In genomic region chr6:27374824-27375612, GRCh38 we compare ENCODE assay signal across 8 cellular contexts. TPM values are rescaled to one million over a fixed set of nuclear protein-coding genes. Genes with fewer than 3 reads are reported as not detected.
A peak's percentile ranks its signal among the peaks of the same experiment; 100 is the strongest.
DNase-seq lines count a peak whose midpoint lies in the region; ATAC-seq and TF ChIP-seq lines count a peak whose summit lies in the region.

No MANE protein-coding gene starts in this region.

- H3K4me3 ChIP-seq in esophagus muscularis mucosa, result peak overlapping the region; percentile 56 to 84 (median 75)

- no peaks in the 10 kb centered on the region for H3K9me3 ChIP-seq in esophagus muscularis mucosa

- ATAC-seq in HG02571 (IDR thresholded peaks at IDR 0.05; ENCODE audit: unreplicated experiment), result peak; percentile 65
- ATAC-seq in activated T-cell treated with anti-CD3 and anti-CD28 coated beads, Interleukin-2, amount 50 U/mL, for 4 hours, result peak; percentile 99 to 100
- ATAC-seq in GM19023 (IDR thresholded peaks at IDR 0.05; ENCODE audit: unreplicated experiment), result no peak

- peaks cover 6 to 36% (median 23%) of the 10 kb centered on the region in 7 donors for H3K9me3 Mint-ChIP-seq in CD14-positive monocyte
- H3K9me3 Mint-ChIP-seq in activated T-cell treated with anti-CD3 and anti-CD28 coated beads, Interleukin-2, amount 50 U/mL, for 4 hours, result no peaks in the 10 kb centered on the region

- H3K4me1 ChIP-seq in esophagus muscularis mucosa, result peaks cover 3 to 19% (median 16%) of the 10 kb centered on the region in 4 donors

- H3K36me3 Mint-ChIP-seq in CD14-positive monocyte, result peaks cover 0 to 4% of the 10 kb centered on the region in 2 donors
- peaks cover 5% of the 10 kb centered on the region for H3K36me3 Mint-ChIP-seq in activated T-cell treated with anti-CD3 and anti-CD28 coated beads, Interleukin-2, amount 50 U/mL, for 4 hours (ENCODE audit: insufficient read depth)

- H3K36me3 ChIP-seq in esophagus muscularis mucosa, result no peaks in the 10 kb centered on the region

- DNase-seq in CD14-positive monocyte (ENCODE audit: low spot score) (no peak), NCI-H774 (lab: John Stamatoyannopoulos, UW) (peak; percentile 86), esophagus muscularis mucosa (ENCODE audit: extremely low spot score) (peak; percentile 94), mucosa of gallbladder (ENCODE audit: low spot score) (peak; percentile 72)
- peak; percentile 66 for DNase-seq in activated T-cell treated with anti-CD3 and anti-CD28 coated beads, Interleukin-2, amount 50 U/mL, for 4 hours
- DNase-seq in stimulated activated CD8-positive, alpha-beta memory T cell treated with anti-CD3 and anti-CD28 coated beads, Interleukin-2, amount 100 ng/mL, for 48 hours (ENCODE audit: low read depth in 2 of 2), result peak; percentile 44 to 65

- H3K4me1 Mint-ChIP-seq in CD14-positive monocyte, result peaks cover 17% of the 10 kb centered on the region
- H3K4me1 Mint-ChIP-seq in activated T-cell treated with anti-CD3 and anti-CD28 coated beads, Interleukin-2, amount 50 U/mL, for 4 hours (ENCODE audit: low read depth), result peaks cover 20% of the 10 kb centered on the region

- TF ChIP-seq CTCF in CD14-positive monocyte (IDR thresholded peaks at IDR 0.05) (no peak), esophagus muscularis mucosa (IDR thresholded peaks at IDR 0.05) (no peak)

- peak overlapping the region; percentile 77 to 86 for H3K4me3 Mint-ChIP-seq in CD14-positive monocyte
- peak overlapping the region; percentile 87 for H3K4me3 Mint-ChIP-seq in activated T-cell treated with anti-CD3 and anti-CD28 coated beads, Interleukin-2, amount 50 U/mL, for 4 hours

- H3K27ac ChIP-seq in esophagus muscularis mucosa (replicated peaks in 1 of 4), result peak overlapping the region; percentile 4 to 57 (median 37)

- peaks cover 21 to 30% (median 27%) of the 10 kb centered on the region in 3 donors for H3K27me3 Mint-ChIP-seq in CD14-positive monocyte (ENCODE audit: low read depth in 3 of 3)
- peaks cover 4% of the 10 kb centered on the region for H3K27me3 Mint-ChIP-seq in activated T-cell treated with anti-CD3 and anti-CD28 coated beads, Interleukin-2, amount 50 U/mL, for 4 hours (ENCODE audit: low read depth)

- no peak for TF ChIP-seq EP300 in esophagus muscularis mucosa (IDR thresholded peaks at IDR 0.05)

- under 1% methylated on average over 19 of the region's 31 CpGs for WGBS in esophagus muscularis mucosa

- TF ChIP-seq POLR2A in esophagus muscularis mucosa (IDR thresholded peaks at IDR 0.05; ENCODE audit: low read depth), result no peak

- intact Hi-C loops in CD14-positive monocyte (cut with micrococcal nuclease), result no loop called here
- intact Hi-C loops in esophagus muscularis mucosa (cut with DNase I), result loop anchor here (10.0 kb wide), 1 partner anchor 380 kb away; no protein-coding TSS in a partner anchor

- H3K27me3 ChIP-seq in esophagus muscularis mucosa, result no peaks in the 10 kb centered on the region

- no peak overlapping the region for H3K27ac Mint-ChIP-seq in CD14-positive monocyte

RNA-seq across cellular contexts. Expression of gene ZNF391, which starts 13.5 kb away (rescaled TPM):
- polyA plus RNA-seq in CD14-positive monocyte, result under 1 TPM in 1 of 2 donors, not detected in 1; 0.17 TPM
- total RNA-seq in activated T-cell treated with anti-CD3 and anti-CD28 coated beads, Interleukin-2, amount 50 U/mL, for 4 hours, result 1 to 10 TPM; 1.9 to 2.5 (median 2.2) TPM
- total RNA-seq in esophagus muscularis mucosa (1 to 10 TPM; 2.1 to 3.4 (median 2.5) TPM), mucosa of gallbladder (1.9 TPM)
